In the genomic region with DNA sequence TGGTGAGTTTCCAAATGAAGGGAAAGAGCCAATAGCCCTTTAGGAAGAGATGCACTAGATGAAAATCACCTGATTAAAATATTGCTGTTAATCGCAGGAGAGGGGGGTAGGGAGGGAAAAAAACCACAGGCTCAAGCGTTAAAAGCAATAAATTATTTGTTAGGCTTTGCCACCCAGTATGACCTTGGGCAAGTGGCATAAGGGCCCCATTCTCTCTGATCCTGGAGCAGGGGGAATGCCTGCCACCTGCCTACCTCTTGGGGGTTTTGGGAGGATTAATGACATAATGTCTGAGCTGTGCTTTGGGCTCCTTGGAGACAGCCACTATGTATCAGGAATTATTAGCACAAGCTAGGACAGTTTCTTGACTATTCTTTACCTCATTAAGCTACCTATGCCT, we compare ENCODE assay signal across 31 cellular contexts.
"Had no signal": no experiment of that assay in that cellular context is flagged by ENCODE, and none has a peak within 500 bp of the region (broad histone marks: within the 10 kb centered on the region; RNA-seq: fewer than 3 reads in every experiment).

No MANE protein-coding gene starts in this region.

- DNase-seq: activated CD4-positive, alpha-beta T cell treated with anti-CD3 and anti-CD28 coated beads for 48 hours; activated CD4-positive, alpha-beta T cell treated with anti-CD3 and anti-CD28 coated beads, Interleukin-2, amount 50 U/mL, for 48 hours; activated CD8-positive, alpha-beta memory T cell treated with anti-CD3 and anti-CD28 coated beads, Interleukin-2, amount 50 U/mL, for 4 hours; activated effector memory CD4-positive, alpha-beta T cell treated with anti-CD3 and anti-CD28 coated beads, Interleukin-2, amount 50 U/mL, for 16 hours; activated naive CD4-positive, alpha-beta T cell treated with anti-CD3 and anti-CD28 coated beads for 36 hours; activated naive CD8-positive, alpha-beta T cell treated with anti-CD3 and anti-CD28 coated beads for 36 hours; activated T-cell treated with anti-CD3 and anti-CD28 coated beads, Interleukin-2, amount 50 U/mL, for 1 hour; adrenal gland; brain microvascular endothelial cell; caudate nucleus; endodermal cell; foreskin keratinocyte; heart right ventricle; midbrain; naive thymus-derived CD4-positive, alpha-beta T cell; nucleus accumbens; pancreas; retina; stimulated activated CD4-positive, alpha-beta T cell treated with anti-CD3 and anti-CD28 coated beads, Interleukin-15, amount 100 ng/mL, for 24 hours; stimulated activated CD4-positive, alpha-beta T cell treated with anti-CD3 and anti-CD28 coated beads, Interleukin-2, amount 100 ng/mL, for 24 hours; stimulated activated naive CD4-positive, alpha-beta T cell; tibial artery; upper lobe of right lung had no signal

- H3K36me3 Mint-ChIP-seq: activated naive CD8-positive, alpha-beta T cell treated with anti-CD3 and anti-CD28 coated beads for 36 hours had no signal

- ATAC-seq: activated CD4-positive, CD25-positive, alpha-beta regulatory T cell treated with anti-CD3 and anti-CD28 coated beads, Interleukin-2, amount 50 U/mL, for 24 hours; esophagus mucosa; foreskin keratinocyte; heart right ventricle; naive thymus-derived CD4-positive, alpha-beta T cell; upper lobe of right lung had no signal

- H3K4me3 ChIP-seq: adrenal gland, ascending aorta, heart right ventricle, pancreas, prostate gland, suprapubic skin, tibial artery, upper lobe of right lung had no signal

- H3K27me3 ChIP-seq: adrenal gland, ascending aorta, brain microvascular endothelial cell, foreskin keratinocyte, pancreas, suprapubic skin, tibial artery, upper lobe of right lung had no signal

- H3K36me3 ChIP-seq: adrenal gland, ascending aorta, brain microvascular endothelial cell, heart right ventricle, pancreas, prostate gland, suprapubic skin, tibial artery, upper lobe of right lung had no signal

- H3K27ac ChIP-seq: adrenal gland, ascending aorta, brain microvascular endothelial cell, foreskin keratinocyte, heart right ventricle, pancreas, prostate gland, suprapubic skin, tibial artery, upper lobe of right lung had no signal

- H3K4me3 Mint-ChIP-seq: activated naive CD4-positive, alpha-beta T cell treated with anti-CD3 and anti-CD28 coated beads for 36 hours; activated naive CD8-positive, alpha-beta T cell treated with anti-CD3 and anti-CD28 coated beads for 36 hours; activated T-helper 1 cell treated with anti-CD3 and anti-CD28 coated beads, Interleukin-12 subunit alpha, Interleukin-12 subunit beta, Interleukin-2, Interleukin-4 antibody, amounts not matched to agents 30 ng/mL and 10 ng/mL and 1 ng/mL, durations not matched to agents 14 hours and 24 hours and 36 hours; endodermal cell; naive thymus-derived CD4-positive, alpha-beta T cell; neural crest cell; T-helper 2 cell treated with Interferon-gamma antibody and Interleukin-4, amounts not matched to agents 5 μg/mL and 100 μg/mL, for 36 hours had no signal

- H3K27ac Mint-ChIP-seq: activated naive CD4-positive, alpha-beta T cell treated with anti-CD3 and anti-CD28 coated beads for 36 hours; activated naive CD8-positive, alpha-beta T cell treated with anti-CD3 and anti-CD28 coated beads for 36 hours; activated T-helper 1 cell treated with anti-CD3 and anti-CD28 coated beads, Interleukin-12 subunit alpha, Interleukin-12 subunit beta, Interleukin-2, Interleukin-4 antibody, amounts not matched to agents 30 ng/mL and 10 ng/mL and 1 ng/mL, durations not matched to agents 14 hours and 24 hours and 36 hours; endodermal cell; naive thymus-derived CD4-positive, alpha-beta T cell; T-helper 2 cell treated with Interferon-gamma antibody and Interleukin-4, amounts not matched to agents 5 μg/mL and 100 μg/mL, for 36 hours had no signal

- H3K4me1 ChIP-seq: ascending aorta, foreskin keratinocyte, pancreas, prostate gland, suprapubic skin, upper lobe of right lung had no signal

- H3K9me3 Mint-ChIP-seq: activated naive CD4-positive, alpha-beta T cell treated with anti-CD3 and anti-CD28 coated beads for 36 hours; activated naive CD8-positive, alpha-beta T cell treated with anti-CD3 and anti-CD28 coated beads for 36 hours; activated T-helper 1 cell treated with anti-CD3 and anti-CD28 coated beads, Interleukin-12 subunit alpha, Interleukin-12 subunit beta, Interleukin-2, Interleukin-4 antibody, amounts not matched to agents 30 ng/mL and 10 ng/mL and 1 ng/mL, durations not matched to agents 14 hours and 24 hours and 36 hours; endodermal cell; T-helper 2 cell treated with Interferon-gamma antibody and Interleukin-4, amounts not matched to agents 5 μg/mL and 100 μg/mL, for 36 hours had no signal

- FAIRE-seq: pancreas had no signal

- H3K9me3 ChIP-seq: adrenal gland, ascending aorta, heart right ventricle, pancreas, prostate gland, suprapubic skin, tibial artery, upper lobe of right lung had no signal
